ENCODE assay signal across 10 cellular contexts in the genomic region with DNA sequence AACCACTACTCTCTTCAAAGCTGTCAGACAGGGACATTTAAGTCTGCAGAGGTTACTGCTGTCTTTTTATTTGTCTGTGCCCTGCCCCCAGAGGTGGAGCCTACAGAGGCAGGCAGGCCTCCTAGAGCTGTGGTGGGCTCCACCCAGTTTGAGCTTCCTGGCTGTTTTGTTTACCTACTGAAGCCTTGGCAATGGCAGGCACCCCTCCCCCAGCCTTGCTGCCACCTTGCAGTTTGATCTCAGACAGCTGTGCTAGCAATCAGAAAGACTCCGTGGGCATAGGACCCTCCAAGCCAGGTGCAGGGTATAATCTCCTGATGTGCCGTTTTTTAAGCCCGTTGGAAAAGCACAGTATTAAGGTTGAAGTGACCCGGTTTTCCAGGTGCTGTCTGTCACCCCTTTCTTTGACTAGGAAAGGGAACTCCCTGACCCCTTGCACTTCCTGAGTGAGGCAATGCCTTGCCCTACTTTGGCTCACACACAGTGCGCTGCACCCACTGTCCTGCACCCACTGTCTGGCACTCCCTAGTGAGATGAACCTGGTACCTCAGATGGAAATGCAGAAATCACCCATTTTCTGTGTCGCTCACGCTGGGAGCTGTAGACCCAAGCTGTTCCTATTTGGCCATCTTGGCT. TPM values are rescaled to one million over a fixed set of nuclear protein-coding genes. Genes with fewer than 3 reads are reported as not detected.
A peak's percentile ranks its signal among the peaks of the same experiment; 100 is the strongest.
DNase-seq lines count a peak whose midpoint lies in the region; ATAC-seq, FAIRE-seq and TF ChIP-seq lines count a peak whose summit lies in the region.
"Not testable (repeated sequence)": the region's sequence is repeated elsewhere in the genome, so short reads cannot be mapped to it uniquely, and the experiment has no call there.
"Had no signal": no experiment of that assay in that cellular context is flagged by ENCODE, and none has a peak within 500 bp of the region (broad histone marks: within the 10 kb centered on the region; RNA-seq: fewer than 3 reads in every experiment).

No MANE protein-coding gene starts in this region.

- H3K4me1 Mint-ChIP-seq in CD8-positive, alpha-beta memory T cell = peaks cover 48 to 74% (median 72%) of the 10 kb centered on the region in 3 donors
- not testable (repeated sequence) for H3K4me1 Mint-ChIP-seq in IgD-negative memory B cell
- peaks cover 63% of the 10 kb centered on the region for H3K4me1 Mint-ChIP-seq in activated CD4-positive, alpha-beta T cell treated with anti-CD3 and anti-CD28 coated beads, Interleukin-2, amount 10 ng/mL, durations not matched to agents 7 days and 5 days
- H3K4me1 Mint-ChIP-seq in activated T-helper 1 cell treated with anti-CD3 and anti-CD28 coated beads, Interleukin-12 subunit alpha, Interleukin-12 subunit beta, Interleukin-2, Interleukin-4 antibody, amounts not matched to agents 30 ng/mL and 10 ng/mL and 1 ng/mL, durations not matched to agents 14 hours and 24 hours and 36 hours (ENCODE audit: low read depth) = peaks cover 81% of the 10 kb centered on the region
- H3K4me1 Mint-ChIP-seq in activated naive CD8-positive, alpha-beta T cell treated with anti-CD3 and anti-CD28 coated beads for 36 hours = peaks cover 15% of the 10 kb centered on the region
- peaks cover 48% of the 10 kb centered on the region for H3K4me1 Mint-ChIP-seq in stimulated activated effector memory CD8-positive, alpha-beta T cell treated with anti-CD3 and anti-CD28 coated beads, Interleukin-12 subunit alpha, Interleukin-12 subunit beta, amount 100 ng/mL, for 72 hours

- in situ Hi-C loops in HepG2 (cut with HindIII; ENCODE audit: extremely low pct_ligation_motif_present, low pct_unique_long_range_greater_than_20kb) = not testable (repeated sequence)

- H3K27me3 Mint-ChIP-seq in CD8-positive, alpha-beta memory T cell; IgD-negative memory B cell; activated CD4-positive, alpha-beta T cell treated with anti-CD3 and anti-CD28 coated beads, Interleukin-2, amount 10 ng/mL, durations not matched to agents 7 days and 5 days; activated T-helper 1 cell treated with anti-CD3 and anti-CD28 coated beads, Interleukin-12 subunit alpha, Interleukin-12 subunit beta, Interleukin-2, Interleukin-4 antibody, amounts not matched to agents 30 ng/mL and 10 ng/mL and 1 ng/mL, durations not matched to agents 14 hours and 24 hours and 36 hours (ENCODE audit: insufficient read depth); activated naive CD8-positive, alpha-beta T cell treated with anti-CD3 and anti-CD28 coated beads for 36 hours: not testable (repeated sequence)

- peak in 3 of 5 donors; percentile 2 to 70 (median 31) for DNase-seq in CD8-positive, alpha-beta memory T cell
- DNase-seq in RPMI8226 = peak; percentile 45
- peak; percentile 58 for DNase-seq in activated CD4-positive, alpha-beta T cell treated with anti-CD3 and anti-CD28 coated beads, Interleukin-2, amount 10 ng/mL, durations not matched to agents 7 days and 5 days
- not testable (repeated sequence) for DNase-seq in activated T-helper 1 cell treated with anti-CD3 and anti-CD28 coated beads, Interleukin-12 subunit alpha, Interleukin-12 subunit beta, Interleukin-2, Interleukin-4 antibody, amounts not matched to agents 30 ng/mL and 10 ng/mL and 1 ng/mL, durations not matched to agents 14 hours and 24 hours and 36 hours (ENCODE audit: low spot score); activated naive CD8-positive, alpha-beta T cell treated with anti-CD3 and anti-CD28 coated beads for 36 hours; HepG2 (ENCODE audit: low spot score); stimulated activated effector memory CD8-positive, alpha-beta T cell treated with anti-CD3 and anti-CD28 coated beads, Interleukin-12 subunit alpha, Interleukin-12 subunit beta, amount 100 ng/mL, for 72 hours (ENCODE audit: low spot score in 2 of 2)

- not testable (repeated sequence) for H2AFZ ChIP-seq in HepG2 (ENCODE audit: low read length)

- not testable (repeated sequence) for BruUV-seq in HepG2 (replicated peaks; lab: Mats Ljungman, UMichigan)

- not testable (repeated sequence) for TF ChIP-seq CTCF in HepG2 (CRISPR knock-in tag; IDR thresholded peaks at IDR 0.05)

- H3K4me3 ChIP-seq in CD8-positive, alpha-beta memory T cell (ENCODE audit: low read length); HepG2 (replicated peaks in 1 of 3; ENCODE audit: insufficient read depth in 1 of 3, low read depth in 2 of 3, low read length in 3 of 3): not testable (repeated sequence)

- not testable (repeated sequence) for H3K27me3 ChIP-seq in CD8-positive, alpha-beta memory T cell (ENCODE audit: insufficient read depth, low read length, poor library complexity, severe bottlenecking); HepG2 (ENCODE audit: control insufficient read depth in 1 of 2, insufficient read depth in 2 of 2, low read length in 2 of 2)

- peaks cover 43 to 92% (median 83%) of the 10 kb centered on the region in 5 donors for H3K9me3 Mint-ChIP-seq in CD8-positive, alpha-beta memory T cell
- peaks cover 2 to 20% (median 5%) of the 10 kb centered on the region in 3 donors for H3K9me3 Mint-ChIP-seq in IgD-negative memory B cell
- H3K9me3 Mint-ChIP-seq in activated CD4-positive, alpha-beta T cell treated with anti-CD3 and anti-CD28 coated beads, Interleukin-2, amount 10 ng/mL, durations not matched to agents 7 days and 5 days = peaks cover 68% of the 10 kb centered on the region
- peaks cover 65% of the 10 kb centered on the region for H3K9me3 Mint-ChIP-seq in activated T-helper 1 cell treated with anti-CD3 and anti-CD28 coated beads, Interleukin-12 subunit alpha, Interleukin-12 subunit beta, Interleukin-2, Interleukin-4 antibody, amounts not matched to agents 30 ng/mL and 10 ng/mL and 1 ng/mL, durations not matched to agents 14 hours and 24 hours and 36 hours
- peaks cover 64% of the 10 kb centered on the region for H3K9me3 Mint-ChIP-seq in activated naive CD8-positive, alpha-beta T cell treated with anti-CD3 and anti-CD28 coated beads for 36 hours
- peaks cover 19% of the 10 kb centered on the region for H3K9me3 Mint-ChIP-seq in stimulated activated effector memory CD8-positive, alpha-beta T cell treated with anti-CD3 and anti-CD28 coated beads, Interleukin-12 subunit alpha, Interleukin-12 subunit beta, amount 100 ng/mL, for 72 hours

- H3K27ac ChIP-seq in CD8-positive, alpha-beta memory T cell (ENCODE audit: low read depth, low read length); HepG2 (ENCODE audit: extremely low read length, insufficient read depth, low read length): not testable (repeated sequence)

- 27% methylated on average over 6 of the region's 7 CpGs for WGBS in HepG2 (ENCODE audit: low lambda C conversion rate)

- intact Hi-C loops in activated T-helper 1 cell treated with anti-CD3 and anti-CD28 coated beads, Interleukin-12 subunit alpha, Interleukin-12 subunit beta, Interleukin-2, Interleukin-4 antibody, amounts not matched to agents 30 ng/mL and 10 ng/mL and 1 ng/mL, durations not matched to agents 14 hours and 24 hours and 36 hours (cut with micrococcal nuclease); HepG2 (cut with micrococcal nuclease; ENCODE audit: unreplicated experiment): not testable (repeated sequence)

- POLR2A ChIA-PET in CD8-positive, alpha-beta memory T cell (lab: Charles Lee); activated CD4-positive, alpha-beta T cell treated with anti-CD3 and anti-CD28 coated beads, Interleukin-2, amount 10 ng/mL, durations not matched to agents 7 days and 5 days (lab: Charles Lee); HepG2 (lab: Yijun Ruan, JAX): not testable (repeated sequence)

- peaks cover 9 to 77% (median 51%) of the 10 kb centered on the region in 3 donors for H3K36me3 Mint-ChIP-seq in CD8-positive, alpha-beta memory T cell
- H3K36me3 Mint-ChIP-seq in IgD-negative memory B cell = not testable (repeated sequence)
- peaks cover 98% of the 10 kb centered on the region for H3K36me3 Mint-ChIP-seq in activated CD4-positive, alpha-beta T cell treated with anti-CD3 and anti-CD28 coated beads, Interleukin-2, amount 10 ng/mL, durations not matched to agents 7 days and 5 days (ENCODE audit: low read depth)
- H3K36me3 Mint-ChIP-seq in activated T-helper 1 cell treated with anti-CD3 and anti-CD28 coated beads, Interleukin-12 subunit alpha, Interleukin-12 subunit beta, Interleukin-2, Interleukin-4 antibody, amounts not matched to agents 30 ng/mL and 10 ng/mL and 1 ng/mL, durations not matched to agents 14 hours and 24 hours and 36 hours (ENCODE audit: low read depth) = peaks cover 72% of the 10 kb centered on the region
- peaks cover 65% of the 10 kb centered on the region for H3K36me3 Mint-ChIP-seq in activated naive CD8-positive, alpha-beta T cell treated with anti-CD3 and anti-CD28 coated beads for 36 hours
- H3K36me3 Mint-ChIP-seq in stimulated activated effector memory CD8-positive, alpha-beta T cell treated with anti-CD3 and anti-CD28 coated beads, Interleukin-12 subunit alpha, Interleukin-12 subunit beta, amount 100 ng/mL, for 72 hours = peaks cover 23% of the 10 kb centered on the region

- H3K4me3 Mint-ChIP-seq in CD8-positive, alpha-beta memory T cell = peak overlapping the region in 3 of 7 donors; percentile 53 to 63 (median 55)
- H3K4me3 Mint-ChIP-seq in IgD-negative memory B cell = peak overlapping the region in 1 of 4 donors; percentile 61
- not testable (repeated sequence) for H3K4me3 Mint-ChIP-seq in activated CD4-positive, alpha-beta T cell treated with anti-CD3 and anti-CD28 coated beads, Interleukin-2, amount 10 ng/mL, durations not matched to agents 7 days and 5 days; activated T-helper 1 cell treated with anti-CD3 and anti-CD28 coated beads, Interleukin-12 subunit alpha, Interleukin-12 subunit beta, Interleukin-2, Interleukin-4 antibody, amounts not matched to agents 30 ng/mL and 10 ng/mL and 1 ng/mL, durations not matched to agents 14 hours and 24 hours and 36 hours; activated naive CD8-positive, alpha-beta T cell treated with anti-CD3 and anti-CD28 coated beads for 36 hours
- H3K4me3 Mint-ChIP-seq in stimulated activated effector memory CD8-positive, alpha-beta T cell treated with anti-CD3 and anti-CD28 coated beads, Interleukin-12 subunit alpha, Interleukin-12 subunit beta, amount 100 ng/mL, for 72 hours = peak overlapping the region; percentile 51

- not testable (repeated sequence) for H3K4me2 ChIP-seq in HepG2 (ENCODE audit: low read depth, low read length)

- H3K9me3 ChIP-seq in CD8-positive, alpha-beta memory T cell (ENCODE audit: low read length) = peaks cover 26% of the 10 kb centered on the region
- H3K9me3 ChIP-seq in HepG2 (ENCODE audit: low read length) = not testable (repeated sequence)

- not testable (repeated sequence) for TF ChIP-seq EP300 in HepG2 (IDR thresholded peaks at IDR 0.05; ENCODE audit: low read depth in 2 of 2, low read length in 2 of 2); HepG2 (CRISPR knock-in tag; IDR thresholded peaks at IDR 0.05; ENCODE audit: borderline replicate concordance)

- not testable (repeated sequence) for H3K36me3 ChIP-seq in CD8-positive, alpha-beta memory T cell (ENCODE audit: insufficient read depth, low read length); HepG2 (replicated peaks in 1 of 2; ENCODE audit: control insufficient read depth in 1 of 2, insufficient read depth in 2 of 2, low read length in 2 of 2)

- FAIRE-seq in HepG2 (lab: Jason Lieb, UNC) = not testable (repeated sequence)

- not testable (repeated sequence) for H3K4me1 ChIP-seq in CD8-positive, alpha-beta memory T cell (ENCODE audit: insufficient read depth, low read length); HepG2 (ENCODE audit: insufficient read depth, low read length)

- TF ChIP-seq RAD21 in HepG2 (CRISPR knock-in tag; IDR thresholded peaks at IDR 0.05) = not testable (repeated sequence)

- peak overlapping the region; percentile 61 to 95 (median 90) for H3K27ac Mint-ChIP-seq in CD8-positive, alpha-beta memory T cell
- H3K27ac Mint-ChIP-seq in IgD-negative memory B cell = peak overlapping the region in 2 of 3 donors; percentile 69 to 71
- peak overlapping the region; percentile 75 for H3K27ac Mint-ChIP-seq in activated CD4-positive, alpha-beta T cell treated with anti-CD3 and anti-CD28 coated beads, Interleukin-2, amount 10 ng/mL, durations not matched to agents 7 days and 5 days
- H3K27ac Mint-ChIP-seq in activated T-helper 1 cell treated with anti-CD3 and anti-CD28 coated beads, Interleukin-12 subunit alpha, Interleukin-12 subunit beta, Interleukin-2, Interleukin-4 antibody, amounts not matched to agents 30 ng/mL and 10 ng/mL and 1 ng/mL, durations not matched to agents 14 hours and 24 hours and 36 hours = peak overlapping the region; percentile 63
- peak overlapping the region; percentile 21 for H3K27ac Mint-ChIP-seq in activated naive CD8-positive, alpha-beta T cell treated with anti-CD3 and anti-CD28 coated beads for 36 hours
- H3K27ac Mint-ChIP-seq in stimulated activated effector memory CD8-positive, alpha-beta T cell treated with anti-CD3 and anti-CD28 coated beads, Interleukin-12 subunit alpha, Interleukin-12 subunit beta, amount 100 ng/mL, for 72 hours = peak overlapping the region; percentile 93

- not testable (repeated sequence) for H4K20me1 ChIP-seq in HepG2 (ENCODE audit: insufficient read depth, low read length)

- CTCF ChIA-PET in CD8-positive, alpha-beta memory T cell (lab: Charles Lee) = interaction anchor here (1.0 kb wide), 1 partner anchor 131 kb away, joined by 3 read pairs; no protein-coding TSS in a partner anchor
- CTCF ChIA-PET in activated CD4-positive, alpha-beta T cell treated with anti-CD3 and anti-CD28 coated beads, Interleukin-2, amount 10 ng/mL, durations not matched to agents 7 days and 5 days (lab: Charles Lee); HepG2 (lab: Yijun Ruan, JAX; ENCODE audit: low intra/inter-chr PET ratio, low total read pairs): not testable (repeated sequence)

- H3K9ac ChIP-seq in HepG2 (ENCODE audit: insufficient read depth, low read depth, low read length) = not testable (repeated sequence)

- not testable (repeated sequence) for TF ChIP-seq POLR2A in HepG2 (IDR thresholded peaks at IDR 0.05; ENCODE audit: insufficient read depth in 1 of 2, low read depth in 2 of 2, low read length in 2 of 2)

- ATAC-seq in HepG2; stimulated activated effector memory CD8-positive, alpha-beta T cell treated with anti-CD3 and anti-CD28 coated beads, Interleukin-12 subunit alpha, Interleukin-12 subunit beta, amount 100 ng/mL, for 72 hours: not testable (repeated sequence)

- H3K79me2 ChIP-seq in HepG2 (ENCODE audit: insufficient read depth, low read length) = not testable (repeated sequence)

RNA-seq across cellular contexts. Expression of a gene that starts 12.9 kb away (rescaled TPM):
- 10 to 100 TPM; 57.3 to 59.3 TPM for total RNA-seq in CD8-positive, alpha-beta memory T cell
- polyA plus RNA-seq in CD8-positive, alpha-beta memory T cell = 577 TPM
- polyA plus RNA-seq in IgD-negative memory B cell = 16.2 TPM
- 100 to 1,000 TPM; 311 to 335 TPM for total RNA-seq in activated CD4-positive, alpha-beta T cell treated with anti-CD3 and anti-CD28 coated beads, Interleukin-2, amount 10 ng/mL, durations not matched to agents 7 days and 5 days
- total RNA-seq in activated T-helper 1 cell treated with anti-CD3 and anti-CD28 coated beads, Interleukin-12 subunit alpha, Interleukin-12 subunit beta, Interleukin-2, Interleukin-4 antibody, amounts not matched to agents 30 ng/mL and 10 ng/mL and 1 ng/mL, durations not matched to agents 14 hours and 24 hours and 36 hours = 84.2 and 87.4 TPM in 2 replicates
- 10 to 100 TPM; 72.0 to 72.7 TPM for total RNA-seq in activated naive CD8-positive, alpha-beta T cell treated with anti-CD3 and anti-CD28 coated beads for 36 hours
- total RNA-seq in HepG2 (2016; rRNA removed; fragmentation: Illumina TruSeq; extraction: Trizol) = not detected in 2 replicates
- total RNA-seq in HepG2 (2016; cell fraction: cytosol; rRNA removed; fragmentation: Illumina TruSeq; extraction: Trizol; ENCODE audit: low read depth) = not detected in 2 replicates
- total RNA-seq in HepG2 (2016; cell fraction: insoluble cytoplasmic fraction; rRNA removed; fragmentation: Illumina TruSeq; extraction: Trizol) = not detected in 2 replicates
- total RNA-seq in HepG2 (2016; cell fraction: membrane; rRNA removed; fragmentation: Illumina TruSeq; extraction: Trizol) = not detected in 2 replicates
- total RNA-seq in HepG2 (2016; cell fraction: nucleus; rRNA removed; fragmentation: Illumina TruSeq; extraction: Trizol) = not detected in 2 replicates
- polyA plus RNA-seq in HepG2 (2011; rRNA removed) = not detected in 2 replicates
- not detected in 2 replicates for polyA plus RNA-seq in HepG2 (2011; cell fraction: cytosol; rRNA removed)
- not detected in 2 replicates for polyA plus RNA-seq in HepG2 (2011; cell fraction: nucleus; rRNA removed)
- polyA plus RNA-seq in HepG2 (2012) = not detected in 2 replicates
- polyA plus RNA-seq in HepG2 (2016; cell fraction: cytosol; fragmentation: Illumina TruSeq; extraction: Trizol; ENCODE audit: low read depth) = not detected in 2 replicates
- polyA plus RNA-seq in HepG2 (2016; cell fraction: insoluble cytoplasmic fraction; fragmentation: Illumina TruSeq; extraction: Trizol; ENCODE audit: low read depth) = not detected in 2 replicates
- polyA plus RNA-seq in HepG2 (2016; cell fraction: membrane; fragmentation: Illumina TruSeq; extraction: Trizol; ENCODE audit: low read depth) = not detected in 2 replicates
- polyA plus RNA-seq in HepG2 (2016; cell fraction: nucleus; fragmentation: Illumina TruSeq; extraction: Trizol; ENCODE audit: insufficient read depth, low read depth) = not detected in 2 replicates
- polyA minus RNA-seq in HepG2 (2011; rRNA and poly(A)+ RNA removed; ENCODE audit: low replicate concordance) = not detected in 2 replicates
- polyA minus RNA-seq in HepG2 (2011; cell fraction: cytosol; rRNA and poly(A)+ RNA removed) = not detected in 2 replicates
- polyA minus RNA-seq in HepG2 (2011; cell fraction: nucleus; rRNA and poly(A)+ RNA removed) = not detected in 2 replicates
- total RNA-seq: GM23338, HT1080 had no signal
- polyA plus RNA-seq: GM23338 had no signal

RNA-seq across cellular contexts. Expression of a gene that starts 52.1 kb away (rescaled TPM):
- 10 to 100 TPM; 44.9 to 45.8 TPM for total RNA-seq in CD8-positive, alpha-beta memory T cell
- 199 TPM for polyA plus RNA-seq in CD8-positive, alpha-beta memory T cell
- 4.6 TPM for polyA plus RNA-seq in IgD-negative memory B cell
- 100 to 1,000 TPM; 105 to 109 TPM for total RNA-seq in activated CD4-positive, alpha-beta T cell treated with anti-CD3 and anti-CD28 coated beads, Interleukin-2, amount 10 ng/mL, durations not matched to agents 7 days and 5 days
- total RNA-seq in activated T-helper 1 cell treated with anti-CD3 and anti-CD28 coated beads, Interleukin-12 subunit alpha, Interleukin-12 subunit beta, Interleukin-2, Interleukin-4 antibody, amounts not matched to agents 30 ng/mL and 10 ng/mL and 1 ng/mL, durations not matched to agents 14 hours and 24 hours and 36 hours = 38.7 and 41.3 TPM in 2 replicates
- total RNA-seq in activated naive CD8-positive, alpha-beta T cell treated with anti-CD3 and anti-CD28 coated beads for 36 hours = 10 to 100 TPM; 34.2 to 34.8 TPM
- not detected in 2 replicates for total RNA-seq in HepG2 (2016; rRNA removed; fragmentation: Illumina TruSeq; extraction: Trizol)
- total RNA-seq in HepG2 (2016; cell fraction: cytosol; rRNA removed; fragmentation: Illumina TruSeq; extraction: Trizol; ENCODE audit: low read depth) = not detected in 2 replicates
- not detected in 2 replicates for total RNA-seq in HepG2 (2016; cell fraction: insoluble cytoplasmic fraction; rRNA removed; fragmentation: Illumina TruSeq; extraction: Trizol)
- not detected in 2 replicates for total RNA-seq in HepG2 (2016; cell fraction: membrane; rRNA removed; fragmentation: Illumina TruSeq; extraction: Trizol)
- not detected in 2 replicates for total RNA-seq in HepG2 (2016; cell fraction: nucleus; rRNA removed; fragmentation: Illumina TruSeq; extraction: Trizol)
- not detected in 2 replicates for polyA plus RNA-seq in HepG2 (2011; rRNA removed)
- not detected in 2 replicates for polyA plus RNA-seq in HepG2 (2011; cell fraction: cytosol; rRNA removed)
- polyA plus RNA-seq in HepG2 (2011; cell fraction: nucleus; rRNA removed) = not detected in 2 replicates
- not detected in 2 replicates for polyA plus RNA-seq in HepG2 (2012)
- polyA plus RNA-seq in HepG2 (2016; cell fraction: cytosol; fragmentation: Illumina TruSeq; extraction: Trizol; ENCODE audit: low read depth) = not detected in 2 replicates
- polyA plus RNA-seq in HepG2 (2016; cell fraction: insoluble cytoplasmic fraction; fragmentation: Illumina TruSeq; extraction: Trizol; ENCODE audit: low read depth) = not detected in 2 replicates
- not detected in 2 replicates for polyA plus RNA-seq in HepG2 (2016; cell fraction: membrane; fragmentation: Illumina TruSeq; extraction: Trizol; ENCODE audit: low read depth)
- not detected in 2 replicates for polyA plus RNA-seq in HepG2 (2016; cell fraction: nucleus; fragmentation: Illumina TruSeq; extraction: Trizol; ENCODE audit: insufficient read depth, low read depth)
- 0.19 TPM in 1 of 2 replicates, not detected in the other for polyA minus RNA-seq in HepG2 (2011; rRNA and poly(A)+ RNA removed; ENCODE audit: low replicate concordance)
- polyA minus RNA-seq in HepG2 (2011; cell fraction: cytosol; rRNA and poly(A)+ RNA removed) = not detected in 2 replicates
- polyA minus RNA-seq in HepG2 (2011; cell fraction: nucleus; rRNA and poly(A)+ RNA removed) = not detected in 2 replicates
- total RNA-seq: GM23338 had no signal
- polyA plus RNA-seq: GM23338 had no signal

Comparison
In these comparisons a context has a peak if more than half of its experiments do, and no peak if none do; other contexts are left out.
1. H3K27ac Mint-ChIP-seq: peak in every context shown above with its lines; median percentile 93 in stimulated activated effector memory CD8-positive, alpha-beta T cell treated with anti-CD3 and anti-CD28 coated beads, Interleukin-12 subunit alpha, Interleukin-12 subunit beta, amount 100 ng/mL, for 72 hours; 90 in CD8-positive, alpha-beta memory T cell; 75 in activated CD4-positive, alpha-beta T cell treated with anti-CD3 and anti-CD28 coated beads, Interleukin-2, amount 10 ng/mL, durations not matched to agents 7 days and 5 days; 70 in IgD-negative memory B cell; 63 in activated T-helper 1 cell treated with anti-CD3 and anti-CD28 coated beads, Interleukin-12 subunit alpha, Interleukin-12 subunit beta, Interleukin-2, Interleukin-4 antibody, amounts not matched to agents 30 ng/mL and 10 ng/mL and 1 ng/mL, durations not matched to agents 14 hours and 24 hours and 36 hours; 21 in activated naive CD8-positive, alpha-beta T cell treated with anti-CD3 and anti-CD28 coated beads for 36 hours.
2. RNA of a gene that starts 12.9 kb away (total RNA-seq): 311 to 335 TPM in activated CD4-positive, alpha-beta T cell treated with anti-CD3 and anti-CD28 coated beads, Interleukin-2, amount 10 ng/mL, durations not matched to agents 7 days and 5 days, 84.2 to 87.4 TPM in activated T-helper 1 cell treated with anti-CD3 and anti-CD28 coated beads, Interleukin-12 subunit alpha, Interleukin-12 subunit beta, Interleukin-2, Interleukin-4 antibody, amounts not matched to agents 30 ng/mL and 10 ng/mL and 1 ng/mL, durations not matched to agents 14 hours and 24 hours and 36 hours, 72.0 to 72.7 TPM in activated naive CD8-positive, alpha-beta T cell treated with anti-CD3 and anti-CD28 coated beads for 36 hours and 57.3 to 59.3 TPM in CD8-positive, alpha-beta memory T cell; not detected in HepG2; every median in the first group is over 10 times any median in the second.
3. RNA of a gene that starts 52.1 kb away (total RNA-seq): 105 to 109 TPM in activated CD4-positive, alpha-beta T cell treated with anti-CD3 and anti-CD28 coated beads, Interleukin-2, amount 10 ng/mL, durations not matched to agents 7 days and 5 days, 44.9 to 45.8 TPM in CD8-positive, alpha-beta memory T cell, 38.7 to 41.3 TPM in activated T-helper 1 cell treated with anti-CD3 and anti-CD28 coated beads, Interleukin-12 subunit alpha, Interleukin-12 subunit beta, Interleukin-2, Interleukin-4 antibody, amounts not matched to agents 30 ng/mL and 10 ng/mL and 1 ng/mL, durations not matched to agents 14 hours and 24 hours and 36 hours and 34.2 to 34.8 TPM in activated naive CD8-positive, alpha-beta T cell treated with anti-CD3 and anti-CD28 coated beads for 36 hours; not detected in HepG2; every median in the first group is over 10 times any median in the second.